In the genomic region with DNA sequence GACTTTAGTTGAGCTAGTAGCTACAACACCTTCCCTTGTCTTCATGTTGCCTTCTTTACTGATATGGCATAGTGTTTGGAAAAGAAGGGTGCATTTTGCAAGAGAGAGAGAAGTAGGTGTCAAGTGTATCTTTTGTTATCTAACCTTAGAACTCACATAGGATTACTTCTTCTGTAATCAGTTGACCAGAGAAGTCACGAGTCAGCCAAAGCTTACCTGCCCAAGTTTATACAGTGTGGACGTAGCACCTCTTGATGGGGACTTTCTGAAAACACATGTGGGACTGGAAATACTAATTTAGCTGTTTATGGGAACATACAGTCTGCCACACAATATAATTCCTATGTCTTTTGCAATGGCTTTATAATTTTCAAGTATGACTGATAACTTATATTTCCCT, we compare ENCODE assay signal across 2 cellular contexts.
A peak's percentile ranks its signal among the peaks of the same experiment; 100 is the strongest.
TF ChIP-seq lines count a peak whose summit lies in the region.

No MANE protein-coding gene starts in this region.

TF ChIP-seq in HEK293, 187 proteins besides CTCF, POLR2A, EP300 and RAD21:
- TF ChIP-seq BCL11A (tag by site-specific recombination; IDR thresholded peaks at IDR 0.05; ENCODE audit: low read depth) (no peak), ZNF654 (tag by site-specific recombination; IDR thresholded peaks at IDR 0.05; ENCODE audit: low read depth) (0 out of 2 replicates have a peak, but pooled peaks have one; percentile 7), ZEB2 (tag by site-specific recombination; IDR thresholded peaks at IDR 0.05) (no peak), SALL2 (tag by site-specific recombination; IDR thresholded peaks at IDR 0.05; ENCODE audit: borderline replicate concordance) (no peak), ZFP3 (tag by site-specific recombination; IDR thresholded peaks at IDR 0.05; ENCODE audit: low read depth) (no peak), ZNF707 (tag by site-specific recombination; IDR thresholded peaks at IDR 0.05) (no peak), SCRT1 (tag by site-specific recombination; IDR thresholded peaks at IDR 0.05; ENCODE audit: borderline replicate concordance) (no peak)
- TF ChIP-seq, protein P1, sequence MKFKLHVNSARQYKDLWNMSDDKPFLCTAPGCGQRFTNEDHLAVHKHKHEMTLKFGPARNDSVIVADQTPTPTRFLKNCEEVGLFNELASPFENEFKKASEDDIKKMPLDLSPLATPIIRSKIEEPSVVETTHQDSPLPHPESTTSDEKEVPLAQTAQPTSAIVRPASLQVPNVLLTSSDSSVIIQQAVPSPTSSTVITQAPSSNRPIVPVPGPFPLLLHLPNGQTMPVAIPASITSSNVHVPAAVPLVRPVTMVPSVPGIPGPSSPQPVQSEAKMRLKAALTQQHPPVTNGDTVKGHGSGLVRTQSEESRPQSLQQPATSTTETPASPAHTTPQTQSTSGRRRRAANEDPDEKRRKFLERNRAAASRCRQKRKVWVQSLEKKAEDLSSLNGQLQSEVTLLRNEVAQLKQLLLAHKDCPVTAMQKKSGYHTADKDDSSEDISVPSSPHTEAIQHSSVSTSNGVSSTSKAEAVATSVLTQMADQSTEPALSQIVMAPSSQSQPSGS (tag by site-specific recombination; IDR thresholded peaks at IDR 0.05; ENCODE audit: low read depth): no peak

TF ChIP-seq in GM12878, 131 proteins besides CTCF, POLR2A, EP300 and RAD21:
- TF ChIP-seq KLF5 (IDR thresholded peaks at IDR 0.05; ENCODE audit: partially characterized antibody) (no peak), IKZF2 (IDR thresholded peaks at IDR 0.05) (no peak), YBX1 (IDR thresholded peaks at IDR 0.05) (no peak), NFYA (IDR thresholded peaks at IDR 0.05; ENCODE audit: borderline replicate concordance, low read depth, low read length) (no peak), ZNF217 (IDR thresholded peaks at IDR 0.05) (no peak), RAD51 (IDR thresholded peaks at IDR 0.05) (no peak)
- TF ChIP-seq, protein P2, sequence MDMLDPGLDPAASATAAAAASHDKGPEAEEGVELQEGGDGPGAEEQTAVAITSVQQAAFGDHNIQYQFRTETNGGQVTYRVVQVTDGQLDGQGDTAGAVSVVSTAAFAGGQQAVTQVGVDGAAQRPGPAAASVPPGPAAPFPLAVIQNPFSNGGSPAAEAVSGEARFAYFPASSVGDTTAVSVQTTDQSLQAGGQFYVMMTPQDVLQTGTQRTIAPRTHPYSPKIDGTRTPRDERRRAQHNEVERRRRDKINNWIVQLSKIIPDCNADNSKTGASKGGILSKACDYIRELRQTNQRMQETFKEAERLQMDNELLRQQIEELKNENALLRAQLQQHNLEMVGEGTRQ (IDR thresholded peaks at IDR 0.05; ENCODE audit: borderline replicate concordance, low read depth, low read length): no peak
- TF ChIP-seq, protein P3, sequence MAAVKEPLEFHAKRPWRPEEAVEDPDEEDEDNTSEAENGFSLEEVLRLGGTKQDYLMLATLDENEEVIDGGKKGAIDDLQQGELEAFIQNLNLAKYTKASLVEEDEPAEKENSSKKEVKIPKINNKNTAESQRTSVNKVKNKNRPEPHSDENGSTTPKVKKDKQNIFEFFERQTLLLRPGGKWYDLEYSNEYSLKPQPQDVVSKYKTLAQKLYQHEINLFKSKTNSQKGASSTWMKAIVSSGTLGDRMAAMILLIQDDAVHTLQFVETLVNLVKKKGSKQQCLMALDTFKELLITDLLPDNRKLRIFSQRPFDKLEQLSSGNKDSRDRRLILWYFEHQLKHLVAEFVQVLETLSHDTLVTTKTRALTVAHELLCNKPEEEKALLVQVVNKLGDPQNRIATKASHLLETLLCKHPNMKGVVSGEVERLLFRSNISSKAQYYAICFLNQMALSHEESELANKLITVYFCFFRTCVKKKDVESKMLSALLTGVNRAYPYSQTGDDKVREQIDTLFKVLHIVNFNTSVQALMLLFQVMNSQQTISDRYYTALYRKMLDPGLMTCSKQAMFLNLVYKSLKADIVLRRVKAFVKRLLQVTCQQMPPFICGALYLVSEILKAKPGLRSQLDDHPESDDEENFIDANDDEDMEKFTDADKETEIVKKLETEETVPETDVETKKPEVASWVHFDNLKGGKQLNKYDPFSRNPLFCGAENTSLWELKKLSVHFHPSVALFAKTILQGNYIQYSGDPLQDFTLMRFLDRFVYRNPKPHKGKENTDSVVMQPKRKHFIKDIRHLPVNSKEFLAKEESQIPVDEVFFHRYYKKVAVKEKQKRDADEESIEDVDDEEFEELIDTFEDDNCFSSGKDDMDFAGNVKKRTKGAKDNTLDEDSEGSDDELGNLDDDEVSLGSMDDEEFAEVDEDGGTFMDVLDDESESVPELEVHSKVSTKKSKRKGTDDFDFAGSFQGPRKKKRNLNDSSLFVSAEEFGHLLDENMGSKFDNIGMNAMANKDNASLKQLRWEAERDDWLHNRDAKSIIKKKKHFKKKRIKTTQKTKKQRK (IDR thresholded peaks at IDR 0.05; ENCODE audit: low read depth, low read length): no peak
